ENCODE assay signal across 25 cellular contexts in the genomic region with DNA sequence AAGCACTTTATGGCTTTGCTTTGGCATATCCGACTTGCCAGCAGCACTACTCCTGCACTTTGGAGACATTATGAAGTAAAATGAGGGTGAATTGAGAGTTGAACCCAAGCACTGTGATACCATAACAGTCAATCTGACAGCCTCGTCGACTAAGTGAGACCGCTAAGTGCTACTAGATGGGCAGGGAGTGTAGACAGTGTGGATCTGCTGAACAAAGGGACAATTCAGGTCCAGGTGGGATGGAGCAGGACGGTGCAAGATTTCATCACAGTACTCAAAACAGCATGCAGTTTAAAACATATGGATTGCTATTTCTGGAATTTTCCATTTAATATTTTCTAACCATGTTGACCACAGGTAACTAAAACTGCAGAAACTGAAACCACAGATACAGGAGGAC. TPM values are rescaled to one million over a fixed set of nuclear protein-coding genes. Genes with fewer than 3 reads are reported as not detected.
"Had no signal": no experiment of that assay in that cellular context is flagged by ENCODE, and none has a peak within 500 bp of the region (broad histone marks: within the 10 kb centered on the region; RNA-seq: fewer than 3 reads in every experiment).

No MANE protein-coding gene starts in this region.

- H3K9ac ChIP-seq: parathyroid adenoma had no signal

- H3K4me1 ChIP-seq: esophagus squamous epithelium, gastroesophageal sphincter, parathyroid adenoma, psoas muscle, transverse colon had no signal

- H3K27ac ChIP-seq: epithelial cell of prostate, esophagus squamous epithelium, gastroesophageal sphincter, parathyroid adenoma, psoas muscle, sigmoid colon, skin epidermis, stomach, thoracic aorta, transverse colon had no signal

- DNase-seq: cortex of kidney; effector memory CD8-positive, alpha-beta T cell; esophagus squamous epithelium; foreskin fibroblast; glutamatergic neuron; islet precursor cell; occipital lobe; psoas muscle; retina; sigmoid colon; stimulated activated CD4-positive, alpha-beta T cell treated with anti-CD3 and anti-CD28 coated beads, Interleukin-12 subunit alpha, Interleukin-12 subunit beta, amount 100 ng/mL, for 4 hours; stimulated activated naive CD4-positive, alpha-beta T cell; stomach; substantia nigra; transverse colon had no signal

- H2AFZ ChIP-seq: parathyroid adenoma had no signal

- H3K9me3 Mint-ChIP-seq: effector memory CD8-positive, alpha-beta T cell; mesothelial cell of epicardium; natural killer cell treated with Interleukin-12 subunit alpha and Interleukin-12 subunit beta and Interleukin-15 and Interleukin-18, amount 100 ng/mL, for 72 hours had no signal

- ATAC-seq: effector memory CD8-positive, alpha-beta T cell; gastroesophageal sphincter; left lobe of liver; natural killer cell treated with Interleukin-12 subunit alpha and Interleukin-12 subunit beta and Interleukin-15 and Interleukin-18, amount 100 ng/mL, for 72 hours; psoas muscle had no signal

- H3K27me3 Mint-ChIP-seq: effector memory CD8-positive, alpha-beta T cell; natural killer cell treated with Interleukin-12 subunit alpha and Interleukin-12 subunit beta and Interleukin-15 and Interleukin-18, amount 100 ng/mL, for 72 hours had no signal

- H3K9me3 ChIP-seq: esophagus squamous epithelium, gastroesophageal sphincter, psoas muscle, sigmoid colon, stomach, thoracic aorta, transverse colon had no signal

- H3K27ac Mint-ChIP-seq: effector memory CD8-positive, alpha-beta T cell; mesothelial cell of epicardium; natural killer cell treated with Interleukin-12 subunit alpha and Interleukin-12 subunit beta and Interleukin-15 and Interleukin-18, amount 100 ng/mL, for 72 hours had no signal

- H3K36me3 ChIP-seq: esophagus squamous epithelium, gastroesophageal sphincter, sigmoid colon, stomach, thoracic aorta, transverse colon had no signal

- H3K27me3 ChIP-seq: esophagus squamous epithelium, gastroesophageal sphincter, sigmoid colon, stomach, transverse colon had no signal

- H3K4me3 ChIP-seq: esophagus squamous epithelium, gastroesophageal sphincter, psoas muscle, sigmoid colon, skin epidermis, stomach, thoracic aorta, transverse colon had no signal

- H3K4me3 Mint-ChIP-seq: effector memory CD8-positive, alpha-beta T cell; mesothelial cell of epicardium; natural killer cell treated with Interleukin-12 subunit alpha and Interleukin-12 subunit beta and Interleukin-15 and Interleukin-18, amount 100 ng/mL, for 72 hours had no signal

- H3K79me2 ChIP-seq: parathyroid adenoma had no signal

- H3K36me3 Mint-ChIP-seq: mesothelial cell of epicardium; natural killer cell treated with Interleukin-12 subunit alpha and Interleukin-12 subunit beta and Interleukin-15 and Interleukin-18, amount 100 ng/mL, for 72 hours had no signal

RNA-seq across cellular contexts. Expression of a gene that starts 42.8 kb away (rescaled TPM):
- total RNA-seq: lower leg skin; myocyte; natural killer cell treated with Interleukin-12 subunit alpha and Interleukin-12 subunit beta and Interleukin-15 and Interleukin-18, amount 100 ng/mL, for 72 hours; psoas muscle; sigmoid colon had no signal
